Comparison of ENCODE assay signal across 24 cellular contexts in genomic region chr5:21644032-21644431, GRCh38.
A peak's percentile ranks its signal among the peaks of the same experiment; 100 is the strongest.
DNase-seq lines count a peak whose midpoint lies in the region; ATAC-seq and TF ChIP-seq lines count a peak whose summit lies in the region.
"Had no signal": no experiment of that assay in that cellular context is flagged by ENCODE, and none has a peak within 500 bp of the region (broad histone marks: within the 10 kb centered on the region; RNA-seq: fewer than 3 reads in every experiment).

No MANE protein-coding gene starts in this region.

- ATAC-seq in GM21390 (IDR thresholded peaks at IDR 0.05; ENCODE audit: unreplicated experiment) = no peak
- ATAC-seq: CD8-positive, alpha-beta T cell; PC-3 had no signal

- H3K9me3 ChIP-seq in SU-DHL-6 (ENCODE audit: insufficient read depth, low read length) = no peaks in the 10 kb centered on the region
- H3K9me3 ChIP-seq: SJSA1 had no signal

- H3F3A ChIP-seq in SU-DHL-6 (ENCODE audit: insufficient read depth) = no peaks in the 10 kb centered on the region

- no peaks in the 10 kb centered on the region for H3K27me3 ChIP-seq in SU-DHL-6 (ENCODE audit: low read length)
- H3K27me3 ChIP-seq in dorsolateral prefrontal cortex = no peaks in the 10 kb centered on the region
- H3K27me3 ChIP-seq: SJSA1 had no signal

- peak overlapping the region; percentile 26 for H3K4me3 ChIP-seq in SU-DHL-6 (ENCODE audit: insufficient read depth, low read length, poor library complexity, severe bottlenecking)
- no peak overlapping the region for H3K4me3 ChIP-seq in dorsolateral prefrontal cortex
- H3K4me3 ChIP-seq: SJSA1 had no signal

- H2AFZ ChIP-seq in SU-DHL-6 (ENCODE audit: low read depth, low read length, severe bottlenecking) = peak overlapping the region; percentile 55

- peak overlapping the region; percentile 50 for H3K4me2 ChIP-seq in SU-DHL-6 (ENCODE audit: low read depth, low read length, poor library complexity, severe bottlenecking)

- DNase-seq in SIG-M5 treated with dmso at 0.1 percent for 504 hours (lab: John Stamatoyannopoulos, UW; ENCODE audit: unreplicated experiment) = peak; percentile 7
- no peak for DNase-seq in SIG-M5 (lab: John Stamatoyannopoulos, UW)
- DNase-seq in MV-4-11 (lab: John Stamatoyannopoulos, UW) = peak; percentile 51
- no peak for DNase-seq in HCEC 1CT
- DNase-seq in dorsolateral prefrontal cortex = no peak
- DNase-seq in amygdala (lab: John Stamatoyannopoulos, UW) = no peak
- DNase-seq: 8988T; AML-193; C1 segment of cervical spinal cord; CD8-positive, alpha-beta T cell; DND-41; Karpas-422; NCI-H1105; NCI-H146; NCI-H2029 treated with DMSO at 0.1 percent for 48 hours; NCI-H226; NCI-H510A treated with DMSO at 0.1 percent for 48 hours; NCI-H748 treated with DMSO at 0.1 percent for 48 hours; NK-92 treated with Interleukin-12 subunit alpha and Interleukin-12 subunit beta, amount 100 ng/mL, for 24 hours; PC-3; RPMI8226 had no signal

- H4K20me1 ChIP-seq in SU-DHL-6 (ENCODE audit: low read depth, low read length) = no peaks in the 10 kb centered on the region

- no peaks in the 10 kb centered on the region for H3K79me2 ChIP-seq in SU-DHL-6 (ENCODE audit: insufficient read depth, low read length)

- H3K27ac ChIP-seq in SU-DHL-6 (ENCODE audit: low read depth, low read length) (peak overlapping the region; percentile 13; the same call in 1 of the 2 replicates), dorsolateral prefrontal cortex (no peak overlapping the region)
- H3K27ac ChIP-seq: SJSA1 had no signal

- no peaks in the 10 kb centered on the region for H3K36me3 ChIP-seq in SU-DHL-6 (ENCODE audit: low read length)
- H3K36me3 ChIP-seq: SJSA1 had no signal

- no peaks in the 10 kb centered on the region for H3K9me2 ChIP-seq in SU-DHL-6 (replicated peaks; ENCODE audit: insufficient read depth, low read length)

- intact Hi-C loops in dorsolateral prefrontal cortex (cut with DNase I) = no loop called here

- TF ChIP-seq CTCF in SU-DHL-6 (IDR thresholded peaks at IDR 0.05; ENCODE audit: insufficient read depth, low read length, poor library complexity, severe bottlenecking) (no peak), dorsolateral prefrontal cortex (IDR thresholded peaks at IDR 0.05 in 54 of 56, conservative IDR thresholded peaks at IDR 0.05 in 2 of 56; ENCODE audit: low read depth in 1 of 56, partially characterized antibody in 56 of 56) (no peak)

- no peak overlapping the region for H3K9ac ChIP-seq in SU-DHL-6 (ENCODE audit: low read length)

Comparison
In these comparisons a context has a peak if more than half of its experiments do, and no peak if none do; other contexts are left out.
1. DNase-seq: peak in SIG-M5 treated with dmso at 0.1 percent for 504 hours (single experiment) and MV-4-11 (single experiment); none in SIG-M5 (single experiment), HCEC 1CT (single experiment), dorsolateral prefrontal cortex (0 of 10) and amygdala (0 of 56).